19 cellular contexts compared by ENCODE assay signal in genomic region chr6:38420207-38420606, GRCh38.
"Had no signal": no experiment of that assay in that cellular context is flagged by ENCODE, and none has a peak within 500 bp of the region (broad histone marks: within the 10 kb centered on the region; RNA-seq: fewer than 3 reads in every experiment).

No MANE protein-coding gene starts in this region.

- H3K27me3 ChIP-seq: body of pancreas, foreskin keratinocyte had no signal

- FAIRE-seq: TTC549 had no signal

- H3K4me3 ChIP-seq: body of pancreas, psoas muscle had no signal

- H3K9me3 ChIP-seq: psoas muscle had no signal

- H3K4me1 ChIP-seq: body of pancreas, psoas muscle had no signal

- ATAC-seq: activated CD8-positive, alpha-beta T cell treated with anti-CD3 and anti-CD28 coated beads, Interleukin-2, amount 10 ng/mL, durations not matched to agents 7 days and 5 days; body of pancreas; effector memory CD8-positive, alpha-beta T cell; foreskin keratinocyte; psoas muscle; sciatic nerve; stimulated activated naive CD8-positive, alpha-beta T cell treated with anti-CD3 and anti-CD28 coated beads, Interleukin-15, amount 100 ng/mL, for 72 hours had no signal

- H3K27ac ChIP-seq: body of pancreas, foreskin keratinocyte, psoas muscle had no signal

- DNase-seq: activated B cell treated with CpG ODN at 0.5 μM for 24 hours; activated CD4-positive, alpha-beta T cell treated with anti-CD3 and anti-CD28 coated beads for 48 hours; activated CD8-positive, alpha-beta memory T cell treated with anti-CD3 and anti-CD28 coated beads, Interleukin-2, amount 50 U/mL, for 4 hours; activated CD8-positive, alpha-beta T cell treated with anti-CD3 and anti-CD28 coated beads, Interleukin-2, amount 10 ng/mL, durations not matched to agents 7 days and 5 days; activated gamma-delta T cell; activated T-cell treated with anti-CD3 and anti-CD28 coated beads, Interleukin-2, amount 50 U/mL, for 48 hours; amygdala; body of pancreas; effector memory CD8-positive, alpha-beta T cell; erythroblast; foreskin keratinocyte; glutamatergic neuron; kidney glomerular epithelial cell; psoas muscle; stimulated activated CD4-positive, alpha-beta T cell treated with anti-CD3 and anti-CD28 coated beads, Interleukin-1b, Interleukin-23, amount 100 ng/mL, for 48 hours; stimulated activated naive CD8-positive, alpha-beta T cell treated with anti-CD3 and anti-CD28 coated beads, Interleukin-15, amount 100 ng/mL, for 72 hours; T-helper 2 cell had no signal
